7 cellular contexts compared by ENCODE assay signal in genomic region chr3:186531694-186532093, GRCh38. TPM values are rescaled to one million over a fixed set of nuclear protein-coding genes. Genes with fewer than 3 reads are reported as not detected.
DNase-seq lines count a peak whose midpoint lies in the region; ATAC-seq, FAIRE-seq and TF ChIP-seq lines count a peak whose summit lies in the region.
"Not testable (repeated sequence)": the region's sequence is repeated elsewhere in the genome, so short reads cannot be mapped to it uniquely, and the experiment has no call there.

No MANE protein-coding gene starts in this region.

- not testable (repeated sequence) for H3K36me3 ChIP-seq in DOHH2 (ENCODE audit: control insufficient read depth, low read length); Karpas-422 (ENCODE audit: insufficient read depth, low read length); OCI-LY7 (ENCODE audit: insufficient read depth, low read length); K562 (ENCODE audit: control insufficient read depth, insufficient read depth, low read length); neural progenitor cell

- peaks cover 49% of the 10 kb centered on the region for H3K4me1 Mint-ChIP-seq in activated CD4-positive, alpha-beta T cell treated with anti-CD3 and anti-CD28 coated beads, Interleukin-2, amount 10 ng/mL, durations not matched to agents 24 days and 14 days
- H3K4me1 Mint-ChIP-seq in neural progenitor cell: peaks cover 75% of the 10 kb centered on the region
- H3K4me1 Mint-ChIP-seq in stimulated activated naive B cell treated with anti-CD40 and anti-IgM and Interleukin-4, amounts not matched to agents 10 μg/mL and 1 μg/mL and 100 μg/mL, for 72 hours: peaks cover 56 to 91% of the 10 kb centered on the region in 2 donors

- TF ChIP-seq CTCF in DOHH2 (IDR thresholded peaks at IDR 0.05; ENCODE audit: low read depth, low read length, poor library complexity, severe bottlenecking); OCI-LY7 (conservative IDR thresholded peaks at IDR 0.05; ENCODE audit: low read length); K562 (IDR thresholded peaks at IDR 0.05 in 2 of 3, conservative IDR thresholded peaks at IDR 0.05 in 1 of 3; ENCODE audit: insufficient read depth in 2 of 3, low read depth in 1 of 3, low read length in 3 of 3); neural progenitor cell (IDR thresholded peaks at IDR 0.05): not testable (repeated sequence)

- not testable (repeated sequence) for BruUV-seq in OCI-LY7 (replicated peaks; lab: Mats Ljungman, UMichigan); K562 (replicated peaks; lab: Mats Ljungman, UMichigan)

- H3K4me3 Mint-ChIP-seq in activated CD4-positive, alpha-beta T cell treated with anti-CD3 and anti-CD28 coated beads, Interleukin-2, amount 10 ng/mL, durations not matched to agents 24 days and 14 days; stimulated activated naive B cell treated with anti-CD40 and anti-IgM and Interleukin-4, amounts not matched to agents 10 μg/mL and 1 μg/mL and 100 μg/mL, for 72 hours: not testable (repeated sequence)
- H3K4me3 Mint-ChIP-seq in neural progenitor cell: peak overlapping the region; percentile 19

- H3K9me1 ChIP-seq in K562 (ENCODE audit: control insufficient read depth, insufficient read depth, low read length): not testable (repeated sequence)

- H3K4me3 ChIP-seq in DOHH2 (ENCODE audit: low read length): peak overlapping the region; percentile 65; the same call in 1 of the 2 replicates
- H3K4me3 ChIP-seq in Karpas-422 (ENCODE audit: low read length); OCI-LY7 (ENCODE audit: low read depth, low read length, poor library complexity, severe bottlenecking); K562; neural progenitor cell: not testable (repeated sequence)

- peaks cover 12% of the 10 kb centered on the region for H3K9me3 Mint-ChIP-seq in activated CD4-positive, alpha-beta T cell treated with anti-CD3 and anti-CD28 coated beads, Interleukin-2, amount 10 ng/mL, durations not matched to agents 24 days and 14 days
- peaks cover 18% of the 10 kb centered on the region for H3K9me3 Mint-ChIP-seq in neural progenitor cell
- not testable (repeated sequence) for H3K9me3 Mint-ChIP-seq in stimulated activated naive B cell treated with anti-CD40 and anti-IgM and Interleukin-4, amounts not matched to agents 10 μg/mL and 1 μg/mL and 100 μg/mL, for 72 hours

- H3K27me3 Mint-ChIP-seq in activated CD4-positive, alpha-beta T cell treated with anti-CD3 and anti-CD28 coated beads, Interleukin-2, amount 10 ng/mL, durations not matched to agents 24 days and 14 days; stimulated activated naive B cell treated with anti-CD40 and anti-IgM and Interleukin-4, amounts not matched to agents 10 μg/mL and 1 μg/mL and 100 μg/mL, for 72 hours: not testable (repeated sequence)
- peaks cover 16% of the 10 kb centered on the region for H3K27me3 Mint-ChIP-seq in neural progenitor cell (ENCODE audit: insufficient read depth, low read depth)

- H3K9me3 ChIP-seq in DOHH2 (ENCODE audit: control insufficient read depth, insufficient read depth, low read length); Karpas-422 (ENCODE audit: low read length); OCI-LY7 (ENCODE audit: low read length); K562 (replicated peaks; ENCODE audit: control insufficient read depth, insufficient read depth, low read depth, low read length); neural progenitor cell (ENCODE audit: low read depth): not testable (repeated sequence)

- not testable (repeated sequence) for TF ChIP-seq EP300 in K562 (IDR thresholded peaks at IDR 0.05; ENCODE audit: low read length)

- 58% methylated on average over 3 of the region's 3 CpGs for WGBS in K562 (ENCODE audit: insufficient coverage, low coverage, missing lambda C conversion rate)

- not testable (repeated sequence) for DNase-seq in Karpas-422; OCI-LY7 (ENCODE audit: low spot score); activated CD4-positive, alpha-beta T cell treated with anti-CD3 and anti-CD28 coated beads, Interleukin-2, amount 10 ng/mL, durations not matched to agents 24 days and 14 days; K562 (ENCODE audit: extremely low read depth in 1 of 4, low spot score in 3 of 4); neural progenitor cell (ENCODE audit: low spot score); stimulated activated naive B cell treated with anti-CD40 and anti-IgM and Interleukin-4, amounts not matched to agents 10 μg/mL and 1 μg/mL and 100 μg/mL, for 72 hours

- FAIRE-seq in K562 (lab: Jason Lieb, UNC): not testable (repeated sequence)

- H3K36me3 Mint-ChIP-seq in activated CD4-positive, alpha-beta T cell treated with anti-CD3 and anti-CD28 coated beads, Interleukin-2, amount 10 ng/mL, durations not matched to agents 24 days and 14 days (ENCODE audit: low read depth): peaks cover 15% of the 10 kb centered on the region
- not testable (repeated sequence) for H3K36me3 Mint-ChIP-seq in neural progenitor cell
- H3K36me3 Mint-ChIP-seq in stimulated activated naive B cell treated with anti-CD40 and anti-IgM and Interleukin-4, amounts not matched to agents 10 μg/mL and 1 μg/mL and 100 μg/mL, for 72 hours: peaks cover 7 to 18% of the 10 kb centered on the region in 2 donors

- not testable (repeated sequence) for H4K20me1 ChIP-seq in DOHH2 (ENCODE audit: control insufficient read depth, insufficient read depth, low read depth, low read length); Karpas-422 (ENCODE audit: insufficient read depth, low read depth, low read length); OCI-LY7 (ENCODE audit: insufficient read depth, low read length); K562 (replicated peaks; ENCODE audit: control insufficient read depth, insufficient read depth, low read length); neural progenitor cell (ENCODE audit: low read depth)

- not testable (repeated sequence) for TF ChIP-seq RAD21 in K562 (CRISPR knock-in tag; conservative IDR thresholded peaks at IDR 0.05 in 1 of 2, IDR thresholded peaks at IDR 0.05 in 1 of 2)

- in situ Hi-C loops in K562 (cut with MboI): not testable (repeated sequence)

- not testable (repeated sequence) for H3K27me3 ChIP-seq in DOHH2 (ENCODE audit: control insufficient read depth, low read length); Karpas-422 (ENCODE audit: low read length); K562 (ENCODE audit: control insufficient read depth in 2 of 2, insufficient read depth in 2 of 2, low read length in 2 of 2); neural progenitor cell

- not testable (repeated sequence) for ATAC-seq in K562; stimulated activated naive B cell treated with anti-CD40 and anti-IgM and Interleukin-4, amounts not matched to agents 10 μg/mL and 1 μg/mL and 100 μg/mL, for 72 hours (replicated peaks)

- H3K27ac Mint-ChIP-seq in activated CD4-positive, alpha-beta T cell treated with anti-CD3 and anti-CD28 coated beads, Interleukin-2, amount 10 ng/mL, durations not matched to agents 24 days and 14 days: peak overlapping the region; percentile 8
- H3K27ac Mint-ChIP-seq in neural progenitor cell: peak overlapping the region; percentile 87
- H3K27ac Mint-ChIP-seq in stimulated activated naive B cell treated with anti-CD40 and anti-IgM and Interleukin-4, amounts not matched to agents 10 μg/mL and 1 μg/mL and 100 μg/mL, for 72 hours: peak overlapping the region; percentile 60

- peaks cover 30% of the 10 kb centered on the region for H3F3A ChIP-seq in DOHH2 (ENCODE audit: control insufficient read depth, insufficient read depth)
- H3F3A ChIP-seq in neural progenitor cell (ENCODE audit: low read depth): peaks cover 33% of the 10 kb centered on the region

- CTCF ChIA-PET in OCI-LY7 (lab: Charles Lee; ENCODE audit: unreplicated experiment) (interaction anchor here (1.6 kb wide), 1 partner anchor 14 kb away, joined by 6 read pairs; no protein-coding TSS in a partner anchor), K562 (lab: Yijun Ruan, JAX; ENCODE audit: low intra/inter-chr PET ratio) (interaction anchor here (0.7 kb wide), 1 partner anchor 11 kb away, joined by 3 read pairs; no protein-coding TSS in a partner anchor)

- TF ChIP-seq POLR2A in K562 (conservative IDR thresholded peaks at IDR 0.05): not testable (repeated sequence)

- intact Hi-C loops in OCI-LY7 (cut with micrococcal nuclease; ENCODE audit: unreplicated experiment): loop anchor here (5.0 to 10.0 kb wide), 2 partner anchors 377 to 594 kb away; partner anchors contain the start of gene TRA2B
- intact Hi-C loops in activated CD4-positive, alpha-beta T cell treated with anti-CD3 and anti-CD28 coated beads, Interleukin-2, amount 10 ng/mL, durations not matched to agents 24 days and 14 days (cut with micrococcal nuclease): loop anchor here (5.0 kb wide), 1 partner anchor 379 kb away; no protein-coding TSS in a partner anchor
- intact Hi-C loops in K562 (cut with micrococcal nuclease): not testable (repeated sequence)

- not testable (repeated sequence) for H3K79me2 ChIP-seq in DOHH2 (ENCODE audit: control insufficient read depth, low read length); Karpas-422 (ENCODE audit: low read length); OCI-LY7 (ENCODE audit: insufficient read depth, low read depth, low read length); K562 (ENCODE audit: control insufficient read depth, insufficient read depth, low read length); neural progenitor cell (ENCODE audit: low read depth)

- H3K27ac ChIP-seq in DOHH2 (ENCODE audit: low read depth, low read length) (peak overlapping the region; percentile 88), Karpas-422 (ENCODE audit: low read length) (peak overlapping the region; percentile 88), OCI-LY7 (ENCODE audit: low read depth, low read length, poor library complexity, severe bottlenecking) (peak overlapping the region; percentile 76)
- H3K27ac ChIP-seq in K562 (ENCODE audit: extremely low read depth, low read depth, low read length); neural progenitor cell: not testable (repeated sequence)

- H3K9me2 ChIP-seq in DOHH2 (replicated peaks; ENCODE audit: control insufficient read depth, low read length); Karpas-422 (replicated peaks; ENCODE audit: insufficient read depth, low read length); OCI-LY7 (ENCODE audit: insufficient read depth, low read length): not testable (repeated sequence)

- H3K4me2 ChIP-seq in DOHH2 (ENCODE audit: low read length) (peak overlapping the region; percentile 92), Karpas-422 (ENCODE audit: low read depth, low read length, poor library complexity, severe bottlenecking) (peak overlapping the region; percentile 54), OCI-LY7 (ENCODE audit: low read length) (peak overlapping the region; percentile 67; the same call in 1 of the 2 replicates), neural progenitor cell (peak overlapping the region; percentile 65)
- H3K4me2 ChIP-seq in K562 (ENCODE audit: insufficient read depth, low read length): not testable (repeated sequence)

- POLR2A ChIA-PET in OCI-LY7 (lab: Charles Lee): interaction anchor here (1.5 to 4.7 kb wide), 2 partner anchors 13 to 24 kb away, joined by 3 to 38 read pairs; no protein-coding TSS in a partner anchor
- POLR2A ChIA-PET in K562 (lab: Yijun Ruan, JAX): not testable (repeated sequence)

- peaks cover 89% of the 10 kb centered on the region for H3K4me1 ChIP-seq in DOHH2 (ENCODE audit: control insufficient read depth, low read length)
- peaks cover 50% of the 10 kb centered on the region for H3K4me1 ChIP-seq in Karpas-422 (ENCODE audit: low read length)
- peaks cover 63% of the 10 kb centered on the region for H3K4me1 ChIP-seq in OCI-LY7 (ENCODE audit: insufficient read depth, low read length, poor library complexity, severe bottlenecking)
- not testable (repeated sequence) for H3K4me1 ChIP-seq in K562 (replicated peaks in 1 of 2; ENCODE audit: control insufficient read depth in 2 of 2, insufficient read depth in 2 of 2, low read length in 2 of 2)
- peaks cover 52% of the 10 kb centered on the region for H3K4me1 ChIP-seq in neural progenitor cell

- 0 out of 2 replicates have a peak overlapping the region, but pooled peaks have one; percentile 55 for H3K9ac ChIP-seq in Karpas-422 (ENCODE audit: low read length)
- H3K9ac ChIP-seq in K562 (ENCODE audit: insufficient read depth in 1 of 2, low read depth in 2 of 2, low read length in 2 of 2); neural progenitor cell: not testable (repeated sequence)

- not testable (repeated sequence) for H2AFZ ChIP-seq in Karpas-422 (ENCODE audit: low read length); OCI-LY7 (ENCODE audit: low read length); K562 (ENCODE audit: low read depth, low read length); neural progenitor cell (replicated peaks)

RNA-seq across cellular contexts. Expression of gene CRYGS, which starts 12.5 kb away (rescaled TPM):
- 12.2 and 18.4 TPM in 2 replicates for total RNA-seq in Karpas-422 (2014; rRNA removed; shearing (Covaris generic); ENCODE audit: low replicate concordance)
- 6.5 and 7.0 TPM in 2 replicates for total RNA-seq in OCI-LY7 (2014; rRNA removed; shearing (Covaris generic))
- total RNA-seq in OCI-LY7 (2022) (3.5 and 6.5 TPM in 2 replicates), K562 (2014; rRNA removed) (2.1 and 3.8 TPM in 2 replicates), K562 (2014; rRNA removed; fragmentation: Illumina TruSeq; extraction: Trizol) (2.0 and 2.4 TPM in 2 replicates), K562 (2015; rRNA removed; fragmentation: Illumina TruSeq; extraction: Trizol) (1.8 and 1.9 TPM in 2 replicates), K562 (2021) (1.5 and 1.6 TPM in 2 replicates), neural progenitor cell (ENCODE audit: low replicate concordance) (1.1 and 1.4 TPM in 2 replicates)
- total RNA-seq in activated CD4-positive, alpha-beta T cell treated with anti-CD3 and anti-CD28 coated beads, Interleukin-2, amount 10 ng/mL, durations not matched to agents 24 days and 14 days: 4.4 and 4.8 TPM in 2 replicates
- total RNA-seq in K562 (2011; cell fraction: chromatin; rRNA removed; ENCODE audit: low replicate concordance): 11.2 and 13.2 TPM in 2 replicates
- 5.3 and 6.4 TPM in 2 replicates for total RNA-seq in K562 (2011; cell fraction: nucleolus; rRNA removed)
- total RNA-seq in K562 (2011; cell fraction: nucleoplasm; rRNA removed): 6.7 and 10.9 TPM in 2 replicates
- polyA plus RNA-seq in K562 (2011; rRNA removed) (3.5 and 5.5 TPM in 2 replicates), K562 (2014; fragmentation: Illumina TruSeq; extraction: Trizol) (1.0 and 1.8 TPM in 2 replicates), K562 (2014; fragmentation: Nextera tagmentation; extraction: Ambion mirVana) (1 to 10 TPM; 1.9 to 2.0 TPM), K562 (2014; rRNA removed) (3.0 and 3.7 TPM in 2 replicates)
- 0.46 and 2.0 TPM in 2 replicates for polyA plus RNA-seq in K562 (2011; cell fraction: cytosol; rRNA removed)
- 21.0 and 26.9 TPM in 2 replicates for polyA plus RNA-seq in K562 (2011; cell fraction: nucleus; rRNA removed)
- polyA plus RNA-seq in K562 (2012): 1.2 and 4.0 TPM in 2 replicates
- 3.3 and 4.4 TPM in 2 replicates for polyA minus RNA-seq in K562 (2011; rRNA and poly(A)+ RNA removed)
- 2.1 TPM in 1 of 2 replicates, not detected in the other for polyA minus RNA-seq in K562 (2011; cell fraction: cytosol; rRNA and poly(A)+ RNA removed)
- polyA minus RNA-seq in K562 (2011; cell fraction: nucleus; rRNA and poly(A)+ RNA removed): 6.7 and 11.4 TPM in 2 replicates

RNA-seq across cellular contexts. Expression of gene TBCCD1, which starts 35.4 kb away (rescaled TPM):
- total RNA-seq in Karpas-422 (2014; rRNA removed; shearing (Covaris generic); ENCODE audit: low replicate concordance): 20.6 and 38.7 TPM in 2 replicates
- total RNA-seq in OCI-LY7 (2014; rRNA removed; shearing (Covaris generic)): 24.2 and 27.0 TPM in 2 replicates
- total RNA-seq in OCI-LY7 (2022) (21.3 and 21.9 TPM in 2 replicates), K562 (2014; rRNA removed) (17.7 and 22.7 TPM in 2 replicates), K562 (2014; rRNA removed; fragmentation: Illumina TruSeq; extraction: Trizol) (26.2 and 26.8 TPM in 2 replicates), K562 (2015; rRNA removed; fragmentation: Illumina TruSeq; extraction: Trizol) (21.1 and 21.2 TPM in 2 replicates), K562 (2021) (18.4 and 20.9 TPM in 2 replicates), neural progenitor cell (ENCODE audit: low replicate concordance) (16.8 and 21.1 TPM in 2 replicates)
- 20.9 and 21.4 TPM in 2 replicates for total RNA-seq in activated CD4-positive, alpha-beta T cell treated with anti-CD3 and anti-CD28 coated beads, Interleukin-2, amount 10 ng/mL, durations not matched to agents 24 days and 14 days
- total RNA-seq in K562 (2011; cell fraction: chromatin; rRNA removed; ENCODE audit: low replicate concordance): 37.8 and 39.7 TPM in 2 replicates
- total RNA-seq in K562 (2011; cell fraction: nucleolus; rRNA removed): 15.2 and 19.1 TPM in 2 replicates
- 20.8 and 22.1 TPM in 2 replicates for total RNA-seq in K562 (2011; cell fraction: nucleoplasm; rRNA removed)
- polyA plus RNA-seq in K562 (2011; rRNA removed) (26.0 and 31.1 TPM in 2 replicates), K562 (2014; fragmentation: Illumina TruSeq; extraction: Trizol) (18.4 and 22.2 TPM in 2 replicates), K562 (2014; fragmentation: Nextera tagmentation; extraction: Ambion mirVana) (10 to 100 TPM; 18.9 to 21.4 TPM), K562 (2014; rRNA removed) (16.2 and 17.9 TPM in 2 replicates)
- polyA plus RNA-seq in K562 (2011; cell fraction: cytosol; rRNA removed): 22.3 and 24.5 TPM in 2 replicates
- 25.8 and 29.2 TPM in 2 replicates for polyA plus RNA-seq in K562 (2011; cell fraction: nucleus; rRNA removed)
- 12.0 and 15.4 TPM in 2 replicates for polyA plus RNA-seq in K562 (2012)
- 37.0 and 46.7 TPM in 2 replicates for polyA minus RNA-seq in K562 (2011; rRNA and poly(A)+ RNA removed)
- polyA minus RNA-seq in K562 (2011; cell fraction: cytosol; rRNA and poly(A)+ RNA removed): 10.2 and 16.4 TPM in 2 replicates
- polyA minus RNA-seq in K562 (2011; cell fraction: nucleus; rRNA and poly(A)+ RNA removed): 14.7 and 22.3 TPM in 2 replicates

RNA-seq across cellular contexts. Expression of gene DNAJB11, which starts 38.8 kb away (rescaled TPM):
- 103 and 127 TPM in 2 replicates for total RNA-seq in Karpas-422 (2014; rRNA removed; shearing (Covaris generic); ENCODE audit: low replicate concordance)
- 73.0 and 78.7 TPM in 2 replicates for total RNA-seq in OCI-LY7 (2014; rRNA removed; shearing (Covaris generic))
- total RNA-seq in OCI-LY7 (2022): 53.2 and 61.1 TPM in 2 replicates
- 74.0 and 77.7 TPM in 2 replicates for total RNA-seq in activated CD4-positive, alpha-beta T cell treated with anti-CD3 and anti-CD28 coated beads, Interleukin-2, amount 10 ng/mL, durations not matched to agents 24 days and 14 days
- total RNA-seq in K562 (2011; cell fraction: chromatin; rRNA removed; ENCODE audit: low replicate concordance): 67.7 and 181 TPM in 2 replicates
- 41.2 and 54.1 TPM in 2 replicates for total RNA-seq in K562 (2011; cell fraction: nucleolus; rRNA removed)
- 96.7 and 127 TPM in 2 replicates for total RNA-seq in K562 (2011; cell fraction: nucleoplasm; rRNA removed)
- total RNA-seq in K562 (2014; rRNA removed): 68.1 and 71.4 TPM in 2 replicates
- total RNA-seq in K562 (2014; rRNA removed; fragmentation: Illumina TruSeq; extraction: Trizol): 63.8 and 65.7 TPM in 2 replicates
- 67.1 and 67.7 TPM in 2 replicates for total RNA-seq in K562 (2015; rRNA removed; fragmentation: Illumina TruSeq; extraction: Trizol)
- total RNA-seq in K562 (2021): 44.4 and 49.3 TPM in 2 replicates
- 29.9 and 40.1 TPM in 2 replicates for polyA plus RNA-seq in K562 (2011; rRNA removed)
- 9.7 and 18.6 TPM in 2 replicates for polyA plus RNA-seq in K562 (2011; cell fraction: cytosol; rRNA removed)
- 30.8 and 40.9 TPM in 2 replicates for polyA plus RNA-seq in K562 (2011; cell fraction: nucleus; rRNA removed)
- polyA plus RNA-seq in K562 (2012): 62.1 and 74.3 TPM in 2 replicates
- polyA plus RNA-seq in K562 (2014; fragmentation: Illumina TruSeq; extraction: Trizol): 48.7 and 63.9 TPM in 2 replicates
- 10 to 100 TPM; 14.8 to 16.7 TPM for polyA plus RNA-seq in K562 (2014; fragmentation: Nextera tagmentation; extraction: Ambion mirVana)
- 74.7 and 77.0 TPM in 2 replicates for polyA plus RNA-seq in K562 (2014; rRNA removed)
- polyA minus RNA-seq in K562 (2011; rRNA and poly(A)+ RNA removed): 31.1 and 34.9 TPM in 2 replicates
- polyA minus RNA-seq in K562 (2011; cell fraction: cytosol; rRNA and poly(A)+ RNA removed): 15.9 and 17.4 TPM in 2 replicates
- 25.2 and 45.9 TPM in 2 replicates for polyA minus RNA-seq in K562 (2011; cell fraction: nucleus; rRNA and poly(A)+ RNA removed)
- 52.7 and 73.0 TPM in 2 replicates for total RNA-seq in neural progenitor cell (ENCODE audit: low replicate concordance)

Comparison
In these comparisons a context has a peak if more than half of its experiments do, and no peak if none do; other contexts are left out.
1. H3K27ac Mint-ChIP-seq: peak in every context shown above with its lines; median percentile 87 in neural progenitor cell; 60 in stimulated activated naive B cell treated with anti-CD40 and anti-IgM and Interleukin-4, amounts not matched to agents 10 μg/mL and 1 μg/mL and 100 μg/mL, for 72 hours; 8 in activated CD4-positive, alpha-beta T cell treated with anti-CD3 and anti-CD28 coated beads, Interleukin-2, amount 10 ng/mL, durations not matched to agents 24 days and 14 days.